Comparison of ENCODE assay signal across 21 cellular contexts in the genomic region with DNA sequence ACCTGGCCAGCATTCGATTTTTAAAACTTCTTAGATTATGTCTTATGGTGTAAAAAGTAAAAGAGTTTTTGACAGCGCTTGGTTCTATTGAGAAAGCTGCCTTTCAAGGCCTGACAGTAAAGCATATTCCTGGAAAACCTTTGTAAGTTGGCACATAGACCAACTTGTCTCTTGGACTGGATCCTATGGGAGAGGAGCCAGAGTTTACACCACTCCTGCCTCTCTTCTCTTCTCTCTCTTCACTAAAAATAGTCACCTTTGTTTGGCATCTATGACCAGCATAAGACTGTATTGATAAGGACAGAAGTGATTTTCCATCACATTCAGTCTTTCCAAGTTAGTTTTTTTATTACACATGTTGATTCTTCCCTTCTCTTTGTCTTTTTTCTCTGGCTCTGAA. TPM values are rescaled to one million over a fixed set of nuclear protein-coding genes. Genes with fewer than 3 reads are reported as not detected.
DNase-seq lines count a peak whose midpoint lies in the region; ATAC-seq and TF ChIP-seq lines count a peak whose summit lies in the region.
"Had no signal": no experiment of that assay in that cellular context is flagged by ENCODE, and none has a peak within 500 bp of the region (broad histone marks: within the 10 kb centered on the region; RNA-seq: fewer than 3 reads in every experiment).

No MANE protein-coding gene starts in this region.

- peak; percentile 18 for DNase-seq in LNCaP clone FGC (ENCODE audit: low read depth)
- peak in 1 of 4 donors; percentile 11 for DNase-seq in body of pancreas
- no peak for DNase-seq in left cardiac atrium
- no peak for DNase-seq in omental fat pad (ENCODE audit: low spot score)
- no peak for DNase-seq in colonic mucosa
- DNase-seq: CD4-positive, CD25-positive, alpha-beta regulatory T cell; DMS79; GOT3; HCEC 1CT; IMR-90; MV-4-11; NCI-H1105 treated with DMSO at 0.1 percent for 48 hours; NCI-H69; PC-9; SJCRH30 had no signal

- ATAC-seq in body of pancreas (peak; percentile 52), left cardiac atrium (peak; percentile 82 to 83), omental fat pad (ENCODE audit: low FRiP score) (peak; percentile 76), esophagus mucosa (no peak), HG03460 (IDR thresholded peaks at IDR 0.05; ENCODE audit: unreplicated experiment) (no peak)

- H3K36me3 ChIP-seq in body of pancreas (replicated peaks in 1 of 2; ENCODE audit: insufficient read depth in 1 of 2, low read depth in 2 of 2) = peaks cover 0 to 3% of the 10 kb centered on the region in 2 donors
- H3K36me3 ChIP-seq in colonic mucosa = no peaks in the 10 kb centered on the region

- no peak for TF ChIP-seq POLR2A in body of pancreas (IDR thresholded peaks at IDR 0.05)

- H3K27ac ChIP-seq in body of pancreas (no peak overlapping the region), colonic mucosa (no peak overlapping the region)
- H3K27ac ChIP-seq: KMS-11, PC-9, RWPE1, SJCRH30 had no signal

- TF ChIP-seq CTCF in LNCaP clone FGC (IDR thresholded peaks at IDR 0.05; ENCODE audit: control insufficient read depth, extremely low read depth, insufficient read depth) (no peak), body of pancreas (IDR thresholded peaks at IDR 0.05) (no peak), omental fat pad (IDR thresholded peaks at IDR 0.05) (no peak), colonic mucosa (IDR thresholded peaks at IDR 0.05) (no peak)

- whole genome bisulfite sequencing in body of pancreas, 2 donors = 45 to 56% methylated on average over 2 of the region's 2 CpGs

- no peaks in the 10 kb centered on the region for H3K27me3 ChIP-seq in body of pancreas
- no peaks in the 10 kb centered on the region for H3K27me3 ChIP-seq in colonic mucosa
- H3K27me3 ChIP-seq: SJCRH30 had no signal

- no peak overlapping the region for H3K9ac ChIP-seq in colonic mucosa (ENCODE audit: low read depth in 2 of 2, low read length in 2 of 2)
- H3K9ac ChIP-seq: KMS-11 had no signal

- H3K4me3 ChIP-seq in LNCaP clone FGC (ENCODE audit: low read depth, low read length) (no peak overlapping the region), body of pancreas (no peak overlapping the region), colonic mucosa (no peak overlapping the region)
- H3K4me3 ChIP-seq: PC-9, SJCRH30 had no signal

- peaks cover 8% of the 10 kb centered on the region for H3K4me1 ChIP-seq in body of pancreas
- no peaks in the 10 kb centered on the region for H3K4me1 ChIP-seq in colonic mucosa

- H3K9me3 ChIP-seq in body of pancreas = no peaks in the 10 kb centered on the region
- H3K9me3 ChIP-seq in colonic mucosa = no peaks in the 10 kb centered on the region
- H3K9me3 ChIP-seq: SJCRH30 had no signal

- intact Hi-C loops in body of pancreas (cut with DNase I) (no loop called here), left cardiac atrium (cut with DNase I) (no loop called here), colonic mucosa (cut with DNase I) (no loop called here)

RNA-seq across cellular contexts. Expression of a gene that starts 33.7 kb away (rescaled TPM):
- total RNA-seq in body of pancreas (not detected), left cardiac atrium (1,000 to 10,000 TPM; 1,159 to 1,289 TPM), omental fat pad (not detected), colonic mucosa (under 1 TPM in 1 of 2 donors, not detected in 1; 0.35 TPM), esophagus mucosa (not detected)
- total RNA-seq: CD4-positive, CD25-positive, alpha-beta regulatory T cell; HT1080; IMR-90; NCI-H460; PC-9 had no signal

RNA-seq across cellular contexts. Expression of a gene that starts 51.1 kb away (rescaled TPM):
- 10 to 100 TPM; 12.2 to 16.9 TPM for total RNA-seq in body of pancreas
- total RNA-seq in left cardiac atrium = 10 to 100 TPM; 12.0 to 16.5 TPM
- total RNA-seq in omental fat pad = 10 to 100 TPM in 2 of 4 donors, 1 to 10 TPM in 2; 8.6 to 12.5 (median 9.7) TPM
- 10 to 100 TPM; 30.8 to 35.0 TPM for total RNA-seq in colonic mucosa
- 36.5 TPM for total RNA-seq in esophagus mucosa

Comparison
In these comparisons a context has a peak if more than half of its experiments do, and no peak if none do; other contexts are left out.
1. ATAC-seq: peak in body of pancreas (single experiment), left cardiac atrium (2 of 2) and omental fat pad (single experiment); none in esophagus mucosa (single experiment) and HG03460 (single experiment).
2. RNA of a gene that starts 33.7 kb away (total RNA-seq): 1,159 to 1,289 TPM in left cardiac atrium; 0.35 TPM in colonic mucosa, not detected in esophagus mucosa (single experiment), not detected in body of pancreas and not detected in omental fat pad; every median in the first group is over 100 times any median in the second.